ENCODE assay signal across 15 cellular contexts in genomic region chr1:11069233-11069950, GRCh38. TPM values are rescaled to one million over a fixed set of nuclear protein-coding genes. Genes with fewer than 3 reads are reported as not detected.
DNase-seq lines count a peak whose midpoint lies in the region; ATAC-seq and TF ChIP-seq lines count a peak whose summit lies in the region.
"Had no signal": no experiment of that assay in that cellular context is flagged by ENCODE, and none has a peak within 500 bp of the region (broad histone marks: within the 10 kb centered on the region; RNA-seq: fewer than 3 reads in every experiment).

No MANE protein-coding gene starts in this region.

- no peaks in the 10 kb centered on the region for H3K4me1 ChIP-seq in testis
- H3K4me1 ChIP-seq: Caco-2 had no signal

- no peak overlapping the region for H3K4me3 Mint-ChIP-seq in activated T-cell treated with anti-CD3 and anti-CD28 coated beads, Interleukin-2, amount 50 U/mL, for 72 hours
- H3K4me3 Mint-ChIP-seq in activated T-helper 2 cell treated with anti-CD3 and anti-CD28 coated beads, Interferon-gamma antibody, Interleukin-2, Interleukin-4, amounts not matched to agents 10 μg/mL and 5 μg/mL and 100 μg/mL, durations not matched to agents 14 hours and 24 hours and 36 hours (ENCODE audit: low read depth) = no peak overlapping the region
- no peak overlapping the region for H3K4me3 Mint-ChIP-seq in naive B cell
- H3K4me3 Mint-ChIP-seq: HFFc6 had no signal

- H3K4me3 ChIP-seq in testis = no peak overlapping the region
- H3K4me3 ChIP-seq: coronary artery, PC-9 had no signal

- H3K4me1 Mint-ChIP-seq in activated T-cell treated with anti-CD3 and anti-CD28 coated beads, Interleukin-2, amount 50 U/mL, for 72 hours (ENCODE audit: low read depth) = peaks cover 10% of the 10 kb centered on the region
- peaks cover 2% of the 10 kb centered on the region for H3K4me1 Mint-ChIP-seq in activated T-helper 2 cell treated with anti-CD3 and anti-CD28 coated beads, Interferon-gamma antibody, Interleukin-2, Interleukin-4, amounts not matched to agents 10 μg/mL and 5 μg/mL and 100 μg/mL, durations not matched to agents 14 hours and 24 hours and 36 hours (ENCODE audit: low read depth)
- H3K4me1 Mint-ChIP-seq in naive B cell = peaks cover 0 to 8% (median 0%) of the 10 kb centered on the region in 3 donors

- TF ChIP-seq CTCF in testis (IDR thresholded peaks at IDR 0.05) (no peak), GM13977 (IDR thresholded peaks at IDR 0.05; ENCODE audit: extremely low read depth, insufficient read depth, missing control alignments) (no peak), GM10248 (IDR thresholded peaks at IDR 0.05; ENCODE audit: control extremely low read depth, extremely low read depth, low read depth, missing control alignments) (no peak)

- 78 to 83% methylated on average over 12 of the region's 12 CpGs for WGBS in testis, 2 donors

- POLR2A ChIA-PET in GM10248 (lab: Yijun Ruan, JAX) = no interaction called here

- no peaks in the 10 kb centered on the region for H3K27me3 ChIP-seq in testis

- in situ Hi-C loops in GM13977 (cut with MboI; ENCODE audit: low pct_unique_long_range_greater_than_20kb, low sequenced_read_pairs, unreplicated experiment) = no loop called here

- peaks cover 4 to 36% of the 10 kb centered on the region in 2 donors for H3K36me3 Mint-ChIP-seq in activated T-cell treated with anti-CD3 and anti-CD28 coated beads, Interleukin-2, amount 50 U/mL, for 72 hours (ENCODE audit: insufficient read depth in 2 of 2)
- H3K36me3 Mint-ChIP-seq in activated T-helper 2 cell treated with anti-CD3 and anti-CD28 coated beads, Interferon-gamma antibody, Interleukin-2, Interleukin-4, amounts not matched to agents 10 μg/mL and 5 μg/mL and 100 μg/mL, durations not matched to agents 14 hours and 24 hours and 36 hours (ENCODE audit: low read depth) = peaks cover 81% of the 10 kb centered on the region
- H3K36me3 Mint-ChIP-seq in naive B cell = peaks cover 11 to 32% of the 10 kb centered on the region in 2 donors

- H3K9me3 ChIP-seq in testis = no peaks in the 10 kb centered on the region
- H3K9me3 ChIP-seq: Caco-2 had no signal

- no peaks in the 10 kb centered on the region for H3K27me3 Mint-ChIP-seq in activated T-cell treated with anti-CD3 and anti-CD28 coated beads, Interleukin-2, amount 50 U/mL, for 72 hours (ENCODE audit: low read depth)
- no peaks in the 10 kb centered on the region for H3K27me3 Mint-ChIP-seq in activated T-helper 2 cell treated with anti-CD3 and anti-CD28 coated beads, Interferon-gamma antibody, Interleukin-2, Interleukin-4, amounts not matched to agents 10 μg/mL and 5 μg/mL and 100 μg/mL, durations not matched to agents 14 hours and 24 hours and 36 hours (ENCODE audit: low read depth)
- no peaks in the 10 kb centered on the region for H3K27me3 Mint-ChIP-seq in naive B cell

- no peaks in the 10 kb centered on the region for H3K9me3 Mint-ChIP-seq in activated T-cell treated with anti-CD3 and anti-CD28 coated beads, Interleukin-2, amount 50 U/mL, for 72 hours
- no peaks in the 10 kb centered on the region for H3K9me3 Mint-ChIP-seq in activated T-helper 2 cell treated with anti-CD3 and anti-CD28 coated beads, Interferon-gamma antibody, Interleukin-2, Interleukin-4, amounts not matched to agents 10 μg/mL and 5 μg/mL and 100 μg/mL, durations not matched to agents 14 hours and 24 hours and 36 hours
- no peaks in the 10 kb centered on the region for H3K9me3 Mint-ChIP-seq in naive B cell
- H3K9me3 Mint-ChIP-seq: HFFc6 had no signal

- H3K27ac ChIP-seq in testis = no peak overlapping the region
- H3K27ac ChIP-seq: coronary artery, epithelial cell of prostate, PC-9 had no signal

- no peak for TF ChIP-seq POLR2A in testis (IDR thresholded peaks at IDR 0.05)

- CTCF ChIA-PET in GM10248 (lab: Yijun Ruan, JAX) = interaction anchor here (1.0 to 6.7 kb wide), 5 partner anchors 7 to 32 kb away, joined by 3 to 52 read pairs (median 12); partner anchors contain the start of gene SRM

- H3K27ac Mint-ChIP-seq in activated T-cell treated with anti-CD3 and anti-CD28 coated beads, Interleukin-2, amount 50 U/mL, for 72 hours = peak overlapping the region; percentile 4
- H3K27ac Mint-ChIP-seq in activated T-helper 2 cell treated with anti-CD3 and anti-CD28 coated beads, Interferon-gamma antibody, Interleukin-2, Interleukin-4, amounts not matched to agents 10 μg/mL and 5 μg/mL and 100 μg/mL, durations not matched to agents 14 hours and 24 hours and 36 hours = peak overlapping the region; percentile 55
- H3K27ac Mint-ChIP-seq in naive B cell = peak overlapping the region in 4 of 6 donors; percentile 52 to 89 (median 62)
- H3K27ac Mint-ChIP-seq: HFFc6 had no signal

- intact Hi-C loops in activated T-helper 2 cell treated with anti-CD3 and anti-CD28 coated beads, Interferon-gamma antibody, Interleukin-2, Interleukin-4, amounts not matched to agents 10 μg/mL and 5 μg/mL and 100 μg/mL, durations not matched to agents 14 hours and 24 hours and 36 hours (cut with micrococcal nuclease) = loop anchor here (10.0 kb wide), 1 partner anchor 55 kb away; the partner anchor contains the start of gene TARDBP
- intact Hi-C loops in testis (cut with DNase I; ENCODE audit: low total_unique reads) = no loop called here

- no peak for DNase-seq in activated T-cell treated with anti-CD3 and anti-CD28 coated beads, Interleukin-2, amount 50 U/mL, for 72 hours
- DNase-seq in activated T-cell treated with anti-CD3 and anti-CD28 coated beads, Interleukin-2, amount 50 U/mL, for 48 hours = no peak
- DNase-seq in activated T-helper 2 cell treated with anti-CD3 and anti-CD28 coated beads, Interferon-gamma antibody, Interleukin-2, Interleukin-4, amounts not matched to agents 10 μg/mL and 5 μg/mL and 100 μg/mL, durations not matched to agents 14 hours and 24 hours and 36 hours (ENCODE audit: low spot score) = no peak
- DNase-seq in naive B cell (no peak), testis (peak; percentile 18), GM13977 (ENCODE audit: low spot score) (no peak), GM10248 (ENCODE audit: extremely low spot score) (no peak)
- DNase-seq: HFFc6, NCI-H2081 treated with DMSO at 0.1 percent for 48 hours, NCI-H526, PC-9 had no signal

- no peaks in the 10 kb centered on the region for H3K36me3 ChIP-seq in testis (ENCODE audit: low read depth, missing control alignments)

- peak in 1 of 2 donors; percentile 28 for ATAC-seq in activated T-cell treated with anti-CD3 and anti-CD28 coated beads, Interleukin-2, amount 50 U/mL, for 72 hours (replicated peaks in 1 of 2)
- ATAC-seq in naive B cell (ENCODE audit: low read depth in 2 of 2) (no peak), HG03571 (IDR thresholded peaks at IDR 0.05; ENCODE audit: unreplicated experiment) (no peak)

RNA-seq across cellular contexts. Expression of gene SRM, which starts 9.6 kb away (rescaled TPM):
- total RNA-seq in activated T-cell treated with anti-CD3 and anti-CD28 coated beads, Interleukin-2, amount 50 U/mL, for 72 hours = 10 to 100 TPM; 58.8 to 77.5 TPM
- total RNA-seq in activated T-helper 2 cell treated with anti-CD3 and anti-CD28 coated beads, Interferon-gamma antibody, Interleukin-2, Interleukin-4, amounts not matched to agents 10 μg/mL and 5 μg/mL and 100 μg/mL, durations not matched to agents 14 hours and 24 hours and 36 hours = 230 and 233 TPM in 2 replicates
- polyA plus RNA-seq in naive B cell (ENCODE audit: low read depth in 6 of 6) (100 to 1,000 TPM in 2 of 6 donors, 10 to 100 TPM in 4; 74.3 to 133 (median 89.4) TPM), testis (ENCODE audit: insufficient read depth, low read depth, low replicate concordance) (57.8 TPM)
- 10 to 100 TPM; 61.4 to 78.4 TPM for total RNA-seq in testis

RNA-seq across cellular contexts. Expression of gene MASP2, which starts 22.4 kb away (rescaled TPM):
- under 1 TPM; 0.19 to 0.56 TPM for total RNA-seq in activated T-cell treated with anti-CD3 and anti-CD28 coated beads, Interleukin-2, amount 50 U/mL, for 72 hours
- total RNA-seq in activated T-helper 2 cell treated with anti-CD3 and anti-CD28 coated beads, Interferon-gamma antibody, Interleukin-2, Interleukin-4, amounts not matched to agents 10 μg/mL and 5 μg/mL and 100 μg/mL, durations not matched to agents 14 hours and 24 hours and 36 hours = 0.18 TPM in 1 of 2 replicates, not detected in the other
- polyA plus RNA-seq in naive B cell (ENCODE audit: low read depth in 6 of 6) (under 1 TPM in 2 of 6 donors, not detected in 4; 0.10 to 0.26 TPM), testis (ENCODE audit: insufficient read depth, low read depth, low replicate concordance) (not detected)
- total RNA-seq in testis = under 1 TPM; 0.31 TPM
- total RNA-seq: PC-9 had no signal

RNA-seq across cellular contexts. Expression of gene EXOSC10, which starts 30.3 kb away (rescaled TPM):
- total RNA-seq in activated T-cell treated with anti-CD3 and anti-CD28 coated beads, Interleukin-2, amount 50 U/mL, for 72 hours = 10 to 100 TPM; 70.2 to 84.6 TPM
- 97.8 and 102 TPM in 2 replicates for total RNA-seq in activated T-helper 2 cell treated with anti-CD3 and anti-CD28 coated beads, Interferon-gamma antibody, Interleukin-2, Interleukin-4, amounts not matched to agents 10 μg/mL and 5 μg/mL and 100 μg/mL, durations not matched to agents 14 hours and 24 hours and 36 hours
- polyA plus RNA-seq in naive B cell (ENCODE audit: low read depth in 6 of 6) (10 to 100 TPM; 23.4 to 55.2 (median 41.4) TPM), testis (ENCODE audit: insufficient read depth, low read depth, low replicate concordance) (67.5 TPM)
- 10 to 100 TPM; 78.4 to 78.8 TPM for total RNA-seq in testis

RNA-seq across cellular contexts. Expression of gene TARDBP, which starts 56.9 kb away (rescaled TPM):
- total RNA-seq in activated T-cell treated with anti-CD3 and anti-CD28 coated beads, Interleukin-2, amount 50 U/mL, for 72 hours = 100 to 1,000 TPM; 149 to 156 TPM
- 190 and 202 TPM in 2 replicates for total RNA-seq in activated T-helper 2 cell treated with anti-CD3 and anti-CD28 coated beads, Interferon-gamma antibody, Interleukin-2, Interleukin-4, amounts not matched to agents 10 μg/mL and 5 μg/mL and 100 μg/mL, durations not matched to agents 14 hours and 24 hours and 36 hours
- 10 to 100 TPM; 38.9 to 83.8 (median 64.3) TPM for polyA plus RNA-seq in naive B cell (ENCODE audit: low read depth in 6 of 6)
- 100 to 1,000 TPM; 185 to 207 TPM for total RNA-seq in testis
- 142 TPM for polyA plus RNA-seq in testis (ENCODE audit: insufficient read depth, low read depth, low replicate concordance)

Comparison
In these comparisons a context has a peak if more than half of its experiments do, and no peak if none do; other contexts are left out.
1. H3K27ac Mint-ChIP-seq: peak in every context shown above with its lines; median percentile 62 in naive B cell; 55 in activated T-helper 2 cell treated with anti-CD3 and anti-CD28 coated beads, Interferon-gamma antibody, Interleukin-2, Interleukin-4, amounts not matched to agents 10 μg/mL and 5 μg/mL and 100 μg/mL, durations not matched to agents 14 hours and 24 hours and 36 hours; 4 in activated T-cell treated with anti-CD3 and anti-CD28 coated beads, Interleukin-2, amount 50 U/mL, for 72 hours.